ENCODE assay signal across 34 cellular contexts in genomic region chr4:84638092-84638491, GRCh38. TPM values are rescaled to one million over a fixed set of nuclear protein-coding genes. Genes with fewer than 3 reads are reported as not detected.
"Had no signal": no experiment of that assay in that cellular context is flagged by ENCODE, and none has a peak within 500 bp of the region (broad histone marks: within the 10 kb centered on the region; RNA-seq: fewer than 3 reads in every experiment).

No MANE protein-coding gene starts in this region.

- H3K9me3 Mint-ChIP-seq: activated CD4-positive, alpha-beta T cell treated with anti-CD3 and anti-CD28 coated beads, Interleukin-2, amount 10 ng/mL, durations not matched to agents 7 days and 5 days; activated naive CD4-positive, alpha-beta T cell treated with anti-CD3 and anti-CD28 coated beads, Interleukin-2, amount 10 ng/mL, durations not matched to agents 7 days and 5 days; activated naive CD4-positive, alpha-beta T cell treated with anti-CD3 and anti-CD28 coated beads, Interleukin-2, amount 50 U/mL, for 24 hours; activated naive CD8-positive, alpha-beta T cell treated with anti-CD3 and anti-CD28 coated beads, Interleukin-2, amount 10 ng/mL, durations not matched to agents 7 days and 5 days; activated naive CD8-positive, alpha-beta T cell treated with anti-CD3 and anti-CD28 coated beads, Interleukin-2, amount 50 U/mL, for 24 hours; activated T-helper 2 cell treated with anti-CD3 and anti-CD28 coated beads, Interferon-gamma antibody, Interleukin-2, Interleukin-4, amounts not matched to agents 10 μg/mL and 5 μg/mL and 100 μg/mL, durations not matched to agents 14 hours and 24 hours and 36 hours; brain; central memory CD8-positive, alpha-beta T cell; T-helper 2 cell treated with Interferon-gamma antibody and Interleukin-4, amounts not matched to agents 5 μg/mL and 100 μg/mL, for 36 hours had no signal

- DNase-seq: activated CD4-positive, alpha-beta memory T cell treated with anti-CD3 and anti-CD28 coated beads, Interleukin-2, amount 10 ng/mL, durations not matched to agents 7 days and 5 days; activated CD4-positive, alpha-beta T cell treated with anti-CD3 and anti-CD28 coated beads for 1 hour; activated CD4-positive, alpha-beta T cell treated with anti-CD3 and anti-CD28 coated beads for 36 hours; activated CD4-positive, alpha-beta T cell treated with anti-CD3 and anti-CD28 coated beads for 48 hours; activated CD4-positive, alpha-beta T cell treated with anti-CD3 and anti-CD28 coated beads, Interleukin-2, amount 10 ng/mL, durations not matched to agents 7 days and 5 days; activated CD4-positive, alpha-beta T cell treated with anti-CD3 and anti-CD28 coated beads, Interleukin-2, amount 50 U/mL, for 48 hours; activated CD4-positive, CD25-positive, alpha-beta regulatory T cell; activated CD8-positive, alpha-beta memory T cell treated with anti-CD3 and anti-CD28 coated beads for 24 hours; activated CD8-positive, alpha-beta memory T cell treated with anti-CD3 and anti-CD28 coated beads, Interleukin-2, amount 10 ng/mL, durations not matched to agents 7 days and 5 days; activated CD8-positive, alpha-beta memory T cell treated with anti-CD3 and anti-CD28 coated beads, Interleukin-2, amount 50 U/mL, for 48 hours; activated CD8-positive, alpha-beta T cell treated with anti-CD3 and anti-CD28 coated beads, Interleukin-2, amount 10 ng/mL, durations not matched to agents 7 days and 5 days; activated effector memory CD4-positive, alpha-beta T cell treated with Interleukin-2 at 50 U/mL for 16 hours; activated gamma-delta T cell; activated naive CD4-positive, alpha-beta T cell treated with anti-CD3 and anti-CD28 coated beads, Interleukin-2, amount 10 ng/mL, durations not matched to agents 7 days and 5 days; activated naive CD4-positive, alpha-beta T cell treated with Interleukin-2 at 50 U/mL for 16 hours; activated naive CD8-positive, alpha-beta T cell treated with anti-CD3 and anti-CD28 coated beads, Interleukin-2, amount 10 ng/mL, durations not matched to agents 7 days and 5 days; activated naive CD8-positive, alpha-beta T cell treated with anti-CD3 and anti-CD28 coated beads, Interleukin-2, amount 50 U/mL, for 24 hours; activated T-cell treated with anti-CD3 and anti-CD28 coated beads, Interleukin-2, amount 50 U/mL, for 24 hours; activated T-cell treated with anti-CD3 and anti-CD28 coated beads, Interleukin-2, amount 50 U/mL, for 48 hours; amygdala; anterior cingulate cortex; caudate nucleus; cerebellar nuclear complex; colonic mucosa; T-helper 2 cell; T-helper 9 cell had no signal

- H3K4me3 Mint-ChIP-seq: activated CD4-positive, alpha-beta memory T cell treated with anti-CD3 and anti-CD28 coated beads, Interleukin-2, amount 10 ng/mL, durations not matched to agents 7 days and 5 days; activated CD4-positive, alpha-beta T cell treated with anti-CD3 and anti-CD28 coated beads for 36 hours; activated CD4-positive, alpha-beta T cell treated with anti-CD3 and anti-CD28 coated beads, Interleukin-2, amount 10 ng/mL, durations not matched to agents 7 days and 5 days; activated CD8-positive, alpha-beta memory T cell treated with anti-CD3 and anti-CD28 coated beads, Interleukin-2, amount 10 ng/mL, durations not matched to agents 7 days and 5 days; activated CD8-positive, alpha-beta T cell treated with anti-CD3 and anti-CD28 coated beads, Interleukin-2, amount 10 ng/mL, durations not matched to agents 7 days and 5 days; activated naive CD4-positive, alpha-beta T cell treated with anti-CD3 and anti-CD28 coated beads, Interleukin-2, amount 10 ng/mL, durations not matched to agents 7 days and 5 days; activated naive CD4-positive, alpha-beta T cell treated with anti-CD3 and anti-CD28 coated beads, Interleukin-2, amount 50 U/mL, for 24 hours; activated naive CD8-positive, alpha-beta T cell; activated naive CD8-positive, alpha-beta T cell treated with anti-CD3 and anti-CD28 coated beads, Interleukin-2, amount 10 ng/mL, durations not matched to agents 7 days and 5 days; activated naive CD8-positive, alpha-beta T cell treated with anti-CD3 and anti-CD28 coated beads, Interleukin-2, amount 50 U/mL, for 24 hours; activated T-cell treated with anti-CD3 and anti-CD28 coated beads, Interleukin-2, amount 50 U/mL, for 24 hours; brain; central memory CD8-positive, alpha-beta T cell; T-helper 1 cell treated with Interleukin-12 subunit alpha and Interleukin-12 subunit beta and Interleukin-4 antibody, amounts not matched to agents 30 μg/mL and 1 μg/mL, for 36 hours; T-helper 2 cell treated with Interferon-gamma antibody and Interleukin-4, amounts not matched to agents 5 μg/mL and 100 μg/mL, for 36 hours had no signal

- ATAC-seq: activated CD4-positive, alpha-beta T cell treated with anti-CD3 and anti-CD28 coated beads for 36 hours; activated CD4-positive, CD25-positive, alpha-beta regulatory T cell treated with anti-CD3 and anti-CD28 coated beads, Interleukin-2, amount 50 U/mL, for 24 hours; activated CD8-positive, alpha-beta memory T cell treated with anti-CD3 and anti-CD28 coated beads, Interleukin-2, amount 10 ng/mL, durations not matched to agents 7 days and 5 days; activated CD8-positive, alpha-beta T cell treated with anti-CD3 and anti-CD28 coated beads, Interleukin-2, amount 10 ng/mL, durations not matched to agents 7 days and 5 days; activated naive CD8-positive, alpha-beta T cell treated with anti-CD3 and anti-CD28 coated beads, Interleukin-2, amount 50 U/mL, for 24 hours had no signal

- H3K27me3 Mint-ChIP-seq: activated CD4-positive, alpha-beta memory T cell treated with anti-CD3 and anti-CD28 coated beads, Interleukin-2, amount 10 ng/mL, durations not matched to agents 7 days and 5 days; activated CD4-positive, alpha-beta T cell treated with anti-CD3 and anti-CD28 coated beads for 36 hours; activated CD4-positive, alpha-beta T cell treated with anti-CD3 and anti-CD28 coated beads, Interleukin-2, amount 10 ng/mL, durations not matched to agents 7 days and 5 days; activated naive CD4-positive, alpha-beta T cell treated with anti-CD3 and anti-CD28 coated beads, Interleukin-2, amount 50 U/mL, for 24 hours; activated naive CD8-positive, alpha-beta T cell; activated naive CD8-positive, alpha-beta T cell treated with anti-CD3 and anti-CD28 coated beads, Interleukin-2, amount 50 U/mL, for 24 hours; activated T-cell treated with anti-CD3 and anti-CD28 coated beads, Interleukin-2, amount 50 U/mL, for 24 hours; brain; central memory CD8-positive, alpha-beta T cell had no signal

- H3K36me3 Mint-ChIP-seq: activated CD8-positive, alpha-beta memory T cell treated with anti-CD3 and anti-CD28 coated beads, Interleukin-2, amount 10 ng/mL, durations not matched to agents 7 days and 5 days; activated naive CD4-positive, alpha-beta T cell treated with anti-CD3 and anti-CD28 coated beads, Interleukin-2, amount 10 ng/mL, durations not matched to agents 7 days and 5 days; activated naive CD8-positive, alpha-beta T cell; brain had no signal

- H3K27ac Mint-ChIP-seq: activated CD4-positive, alpha-beta memory T cell treated with anti-CD3 and anti-CD28 coated beads, Interleukin-2, amount 10 ng/mL, durations not matched to agents 7 days and 5 days; activated CD4-positive, alpha-beta T cell treated with anti-CD3 and anti-CD28 coated beads for 36 hours; activated CD4-positive, alpha-beta T cell treated with anti-CD3 and anti-CD28 coated beads, Interleukin-2, amount 10 ng/mL, durations not matched to agents 7 days and 5 days; activated CD8-positive, alpha-beta memory T cell treated with anti-CD3 and anti-CD28 coated beads, Interleukin-2, amount 10 ng/mL, durations not matched to agents 7 days and 5 days; activated CD8-positive, alpha-beta T cell treated with anti-CD3 and anti-CD28 coated beads, Interleukin-2, amount 10 ng/mL, durations not matched to agents 7 days and 5 days; activated naive CD4-positive, alpha-beta T cell treated with anti-CD3 and anti-CD28 coated beads, Interleukin-2, amount 10 ng/mL, durations not matched to agents 7 days and 5 days; activated naive CD4-positive, alpha-beta T cell treated with anti-CD3 and anti-CD28 coated beads, Interleukin-2, amount 50 U/mL, for 24 hours; activated naive CD8-positive, alpha-beta T cell; activated naive CD8-positive, alpha-beta T cell treated with anti-CD3 and anti-CD28 coated beads, Interleukin-2, amount 10 ng/mL, durations not matched to agents 7 days and 5 days; activated naive CD8-positive, alpha-beta T cell treated with anti-CD3 and anti-CD28 coated beads, Interleukin-2, amount 50 U/mL, for 24 hours; activated T-cell treated with anti-CD3 and anti-CD28 coated beads, Interleukin-2, amount 50 U/mL, for 24 hours; activated T-helper 2 cell treated with anti-CD3 and anti-CD28 coated beads, Interferon-gamma antibody, Interleukin-2, Interleukin-4, amounts not matched to agents 10 μg/mL and 5 μg/mL and 100 μg/mL, durations not matched to agents 14 hours and 24 hours and 36 hours; brain; T-helper 1 cell treated with Interleukin-12 subunit alpha and Interleukin-12 subunit beta and Interleukin-4 antibody, amounts not matched to agents 30 μg/mL and 1 μg/mL, for 36 hours; T-helper 2 cell treated with Interferon-gamma antibody and Interleukin-4, amounts not matched to agents 5 μg/mL and 100 μg/mL, for 36 hours had no signal

- H3K4me1 Mint-ChIP-seq: activated CD4-positive, alpha-beta memory T cell treated with anti-CD3 and anti-CD28 coated beads, Interleukin-2, amount 10 ng/mL, durations not matched to agents 7 days and 5 days; activated CD4-positive, alpha-beta T cell treated with anti-CD3 and anti-CD28 coated beads for 36 hours; activated CD4-positive, alpha-beta T cell treated with anti-CD3 and anti-CD28 coated beads, Interleukin-2, amount 10 ng/mL, durations not matched to agents 7 days and 5 days; activated CD8-positive, alpha-beta memory T cell treated with anti-CD3 and anti-CD28 coated beads, Interleukin-2, amount 10 ng/mL, durations not matched to agents 7 days and 5 days; activated naive CD4-positive, alpha-beta T cell treated with anti-CD3 and anti-CD28 coated beads, Interleukin-2, amount 10 ng/mL, durations not matched to agents 7 days and 5 days; activated naive CD4-positive, alpha-beta T cell treated with anti-CD3 and anti-CD28 coated beads, Interleukin-2, amount 50 U/mL, for 24 hours; activated naive CD8-positive, alpha-beta T cell treated with anti-CD3 and anti-CD28 coated beads, Interleukin-2, amount 10 ng/mL, durations not matched to agents 7 days and 5 days; activated naive CD8-positive, alpha-beta T cell treated with anti-CD3 and anti-CD28 coated beads, Interleukin-2, amount 50 U/mL, for 24 hours; brain; central memory CD8-positive, alpha-beta T cell had no signal

RNA-seq across cellular contexts. Expression of gene CDS1, which starts 55.2 kb away (rescaled TPM):
- total RNA-seq: activated CD8-positive, alpha-beta memory T cell treated with anti-CD3 and anti-CD28 coated beads, Interleukin-2, amount 10 ng/mL, durations not matched to agents 7 days and 5 days; activated CD8-positive, alpha-beta T cell treated with anti-CD3 and anti-CD28 coated beads, Interleukin-2, amount 10 ng/mL, durations not matched to agents 7 days and 5 days; activated T-helper 2 cell treated with anti-CD3 and anti-CD28 coated beads, Interferon-gamma antibody, Interleukin-2, Interleukin-4, amounts not matched to agents 10 μg/mL and 5 μg/mL and 100 μg/mL, durations not matched to agents 14 hours and 24 hours and 36 hours had no signal
